In the genomic region with DNA sequence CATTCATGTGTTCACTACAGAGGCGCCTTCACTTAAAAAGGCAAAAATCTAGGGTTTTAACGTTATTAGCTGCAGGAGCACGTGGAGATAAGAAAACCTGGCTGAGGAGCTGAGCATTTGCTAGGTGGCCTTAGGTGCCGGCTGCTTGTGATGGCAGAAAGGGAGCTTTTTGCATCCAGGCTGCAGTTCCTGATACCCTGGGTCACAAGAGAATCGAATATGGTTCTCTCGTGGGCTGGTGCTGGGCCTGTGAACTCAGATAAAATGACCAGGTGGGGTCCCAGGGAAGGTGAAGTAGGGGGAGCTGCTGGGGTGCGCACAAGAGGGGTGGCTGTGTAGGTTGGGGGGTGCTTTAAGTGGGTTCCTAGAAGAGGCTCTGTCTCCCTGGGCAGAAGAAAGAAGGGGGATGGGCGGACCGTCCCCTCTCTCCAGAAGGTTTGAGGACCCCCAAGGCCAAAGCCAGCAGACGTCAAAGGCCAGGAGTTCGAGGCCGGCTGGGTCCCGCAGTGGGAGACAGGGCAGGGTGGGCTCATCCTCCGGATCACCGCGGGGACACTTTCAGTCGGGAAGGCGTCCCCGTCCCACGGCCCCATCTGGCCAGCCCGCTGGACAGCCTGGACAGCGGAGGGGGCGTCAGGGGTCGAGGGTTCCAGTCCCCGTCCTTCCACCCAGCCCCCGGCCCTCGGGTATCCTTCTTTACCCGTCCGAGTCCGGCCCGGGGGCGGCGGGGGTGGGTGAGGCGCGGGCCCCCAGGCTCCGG, we compare ENCODE assay signal across 1 cellular context.
TF ChIP-seq lines count a peak whose summit lies in the region.

No MANE protein-coding gene starts in this region.

TF ChIP-seq in HepG2, 621 proteins besides CTCF, POLR2A, EP300 and RAD21 (continued from another document and continues in another):
- TF ChIP-seq, protein P1, sequence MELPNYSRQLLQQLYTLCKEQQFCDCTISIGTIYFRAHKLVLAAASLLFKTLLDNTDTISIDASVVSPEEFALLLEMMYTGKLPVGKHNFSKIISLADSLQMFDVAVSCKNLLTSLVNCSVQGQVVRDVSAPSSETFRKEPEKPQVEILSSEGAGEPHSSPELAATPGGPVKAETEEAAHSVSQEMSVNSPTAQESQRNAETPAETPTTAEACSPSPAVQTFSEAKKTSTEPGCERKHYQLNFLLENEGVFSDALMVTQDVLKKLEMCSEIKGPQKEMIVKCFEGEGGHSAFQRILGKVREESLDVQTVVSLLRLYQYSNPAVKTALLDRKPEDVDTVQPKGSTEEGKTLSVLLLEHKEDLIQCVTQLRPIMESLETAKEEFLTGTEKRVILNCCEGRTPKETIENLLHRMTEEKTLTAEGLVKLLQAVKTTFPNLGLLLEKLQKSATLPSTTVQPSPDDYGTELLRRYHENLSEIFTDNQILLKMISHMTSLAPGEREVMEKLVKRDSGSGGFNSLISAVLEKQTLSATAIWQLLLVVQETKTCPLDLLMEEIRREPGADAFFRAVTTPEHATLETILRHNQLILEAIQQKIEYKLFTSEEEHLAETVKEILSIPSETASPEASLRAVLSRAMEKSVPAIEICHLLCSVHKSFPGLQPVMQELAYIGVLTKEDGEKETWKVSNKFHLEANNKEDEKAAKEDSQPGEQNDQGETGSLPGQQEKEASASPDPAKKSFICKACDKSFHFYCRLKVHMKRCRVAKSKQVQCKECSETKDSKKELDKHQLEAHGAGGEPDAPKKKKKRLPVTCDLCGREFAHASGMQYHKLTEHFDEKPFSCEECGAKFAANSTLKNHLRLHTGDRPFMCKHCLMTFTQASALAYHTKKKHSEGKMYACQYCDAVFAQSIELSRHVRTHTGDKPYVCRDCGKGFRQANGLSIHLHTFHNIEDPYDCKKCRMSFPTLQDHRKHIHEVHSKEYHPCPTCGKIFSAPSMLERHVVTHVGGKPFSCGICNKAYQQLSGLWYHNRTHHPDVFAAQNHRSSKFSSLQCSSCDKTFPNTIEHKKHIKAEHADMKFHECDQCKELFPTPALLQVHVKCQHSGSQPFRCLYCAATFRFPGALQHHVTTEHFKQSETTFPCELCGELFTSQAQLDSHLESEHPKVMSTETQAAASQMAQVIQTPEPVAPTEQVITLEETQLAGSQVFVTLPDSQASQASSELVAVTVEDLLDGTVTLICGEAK (IDR thresholded peaks at IDR 0.05), result no peak
- TF ChIP-seq, protein P1 (CRISPR knock-in tag; IDR thresholded peaks at IDR 0.05), result peak; percentile 51; the same call in 1 of the 2 replicates
- TF ChIP-seq ZSCAN20 (CRISPR knock-in tag; IDR thresholded peaks at IDR 0.05; ENCODE audit: borderline replicate concordance), result no peak
- no peak for TF ChIP-seq YEATS4 (CRISPR knock-in tag; IDR thresholded peaks at IDR 0.05; ENCODE audit: borderline replicate concordance)
- peak; percentile 30; the same call in 1 of the 2 replicates for TF ChIP-seq ZNF788 (CRISPR knock-in tag; IDR thresholded peaks at IDR 0.05; ENCODE audit: borderline replicate concordance)
- TF ChIP-seq, protein P2, sequence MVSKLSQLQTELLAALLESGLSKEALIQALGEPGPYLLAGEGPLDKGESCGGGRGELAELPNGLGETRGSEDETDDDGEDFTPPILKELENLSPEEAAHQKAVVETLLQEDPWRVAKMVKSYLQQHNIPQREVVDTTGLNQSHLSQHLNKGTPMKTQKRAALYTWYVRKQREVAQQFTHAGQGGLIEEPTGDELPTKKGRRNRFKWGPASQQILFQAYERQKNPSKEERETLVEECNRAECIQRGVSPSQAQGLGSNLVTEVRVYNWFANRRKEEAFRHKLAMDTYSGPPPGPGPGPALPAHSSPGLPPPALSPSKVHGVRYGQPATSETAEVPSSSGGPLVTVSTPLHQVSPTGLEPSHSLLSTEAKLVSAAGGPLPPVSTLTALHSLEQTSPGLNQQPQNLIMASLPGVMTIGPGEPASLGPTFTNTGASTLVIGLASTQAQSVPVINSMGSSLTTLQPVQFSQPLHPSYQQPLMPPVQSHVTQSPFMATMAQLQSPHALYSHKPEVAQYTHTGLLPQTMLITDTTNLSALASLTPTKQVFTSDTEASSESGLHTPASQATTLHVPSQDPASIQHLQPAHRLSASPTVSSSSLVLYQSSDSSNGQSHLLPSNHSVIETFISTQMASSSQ (IDR thresholded peaks at IDR 0.05; ENCODE audit: low read depth), result no peak
- TF ChIP-seq, protein P2 (CRISPR knock-in tag; IDR thresholded peaks at IDR 0.05; ENCODE audit: borderline replicate concordance), result no peak
- no peak for TF ChIP-seq IKZF4 (CRISPR knock-in tag; IDR thresholded peaks at IDR 0.05; ENCODE audit: borderline replicate concordance, low read depth, not compliant biosample characterization)
- TF ChIP-seq, protein P3, sequence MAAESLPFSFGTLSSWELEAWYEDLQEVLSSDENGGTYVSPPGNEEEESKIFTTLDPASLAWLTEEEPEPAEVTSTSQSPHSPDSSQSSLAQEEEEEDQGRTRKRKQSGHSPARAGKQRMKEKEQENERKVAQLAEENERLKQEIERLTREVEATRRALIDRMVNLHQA (CRISPR knock-in tag; IDR thresholded peaks at IDR 0.05), result no peak
- TF ChIP-seq FOXO1 (CRISPR knock-in tag; IDR thresholded peaks at IDR 0.05), result 0 out of 2 replicates have a peak, but pooled peaks have one; percentile 8
- TF ChIP-seq ZNF598 (CRISPR knock-in tag; IDR thresholded peaks at IDR 0.05; ENCODE audit: borderline replicate concordance), result no peak
- no peak for TF ChIP-seq CHCHD3 (CRISPR knock-in tag; IDR thresholded peaks at IDR 0.05)
- TF ChIP-seq, protein P4, sequence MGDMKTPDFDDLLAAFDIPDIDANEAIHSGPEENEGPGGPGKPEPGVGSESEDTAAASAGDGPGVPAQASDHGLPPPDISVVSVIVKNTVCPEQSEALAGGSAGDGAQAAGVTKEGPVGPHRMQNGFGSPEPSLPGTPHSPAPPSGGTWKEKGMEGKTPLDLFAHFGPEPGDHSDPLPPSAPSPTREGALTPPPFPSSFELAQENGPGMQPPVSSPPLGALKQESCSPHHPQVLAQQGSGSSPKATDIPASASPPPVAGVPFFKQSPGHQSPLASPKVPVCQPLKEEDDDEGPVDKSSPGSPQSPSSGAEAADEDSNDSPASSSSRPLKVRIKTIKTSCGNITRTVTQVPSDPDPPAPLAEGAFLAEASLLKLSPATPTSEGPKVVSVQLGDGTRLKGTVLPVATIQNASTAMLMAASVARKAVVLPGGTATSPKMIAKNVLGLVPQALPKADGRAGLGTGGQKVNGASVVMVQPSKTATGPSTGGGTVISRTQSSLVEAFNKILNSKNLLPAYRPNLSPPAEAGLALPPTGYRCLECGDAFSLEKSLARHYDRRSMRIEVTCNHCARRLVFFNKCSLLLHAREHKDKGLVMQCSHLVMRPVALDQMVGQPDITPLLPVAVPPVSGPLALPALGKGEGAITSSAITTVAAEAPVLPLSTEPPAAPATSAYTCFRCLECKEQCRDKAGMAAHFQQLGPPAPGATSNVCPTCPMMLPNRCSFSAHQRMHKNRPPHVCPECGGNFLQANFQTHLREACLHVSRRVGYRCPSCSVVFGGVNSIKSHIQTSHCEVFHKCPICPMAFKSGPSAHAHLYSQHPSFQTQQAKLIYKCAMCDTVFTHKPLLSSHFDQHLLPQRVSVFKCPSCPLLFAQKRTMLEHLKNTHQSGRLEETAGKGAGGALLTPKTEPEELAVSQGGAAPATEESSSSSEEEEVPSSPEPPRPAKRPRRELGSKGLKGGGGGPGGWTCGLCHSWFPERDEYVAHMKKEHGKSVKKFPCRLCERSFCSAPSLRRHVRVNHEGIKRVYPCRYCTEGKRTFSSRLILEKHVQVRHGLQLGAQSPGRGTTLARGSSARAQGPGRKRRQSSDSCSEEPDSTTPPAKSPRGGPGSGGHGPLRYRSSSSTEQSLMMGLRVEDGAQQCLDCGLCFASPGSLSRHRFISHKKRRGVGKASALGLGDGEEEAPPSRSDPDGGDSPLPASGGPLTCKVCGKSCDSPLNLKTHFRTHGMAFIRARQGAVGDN (CRISPR knock-in tag; IDR thresholded peaks at IDR 0.05), result peak; percentile 67
- TF ChIP-seq KDM3A (CRISPR knock-in tag; IDR thresholded peaks at IDR 0.05; ENCODE audit: low read depth), result 0 out of 2 replicates have a peak, but pooled peaks have one; percentile 44
- no peak; the same call in none of the 2 replicates for TF ChIP-seq ZNF263 (CRISPR knock-in tag; IDR thresholded peaks at IDR 0.05)
- TF ChIP-seq ZNF432 (CRISPR knock-in tag; IDR thresholded peaks at IDR 0.05; ENCODE audit: borderline replicate concordance), result no peak
- 0 out of 2 replicates have a peak, but pooled peaks have one; percentile 40 for TF ChIP-seq ZNF563 (CRISPR knock-in tag; IDR thresholded peaks at IDR 0.05)
- no peak; the same call in 1 of the 2 replicates for TF ChIP-seq ZNF501 (CRISPR knock-in tag; IDR thresholded peaks at IDR 0.05)
- TF ChIP-seq CEBPG (CRISPR knock-in tag; IDR thresholded peaks at IDR 0.05), result no peak
- 0 out of 2 replicates have a peak, but pooled peaks have one; percentile 10 for TF ChIP-seq SALL2 (CRISPR knock-in tag; IDR thresholded peaks at IDR 0.05)
- TF ChIP-seq, protein P5, sequence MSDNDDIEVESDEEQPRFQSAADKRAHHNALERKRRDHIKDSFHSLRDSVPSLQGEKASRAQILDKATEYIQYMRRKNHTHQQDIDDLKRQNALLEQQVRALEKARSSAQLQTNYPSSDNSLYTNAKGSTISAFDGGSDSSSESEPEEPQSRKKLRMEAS (IDR thresholded peaks at IDR 0.05), result peak; percentile 22; the same call in 1 of the 2 replicates
- TF ChIP-seq SATB2 (CRISPR knock-in tag; IDR thresholded peaks at IDR 0.05), result no peak
- TF ChIP-seq TBX2 (CRISPR knock-in tag; IDR thresholded peaks at IDR 0.05; ENCODE audit: borderline replicate concordance), result 0 out of 2 replicates have a peak, but pooled peaks have one; percentile 16
- TF ChIP-seq ZNF530 (CRISPR knock-in tag; IDR thresholded peaks at IDR 0.05; ENCODE audit: low read depth), result no peak
- TF ChIP-seq SMARCE1 (IDR thresholded peaks at IDR 0.05; ENCODE audit: borderline replicate concordance), result no peak
- TF ChIP-seq ZNF431 (CRISPR knock-in tag; IDR thresholded peaks at IDR 0.05; ENCODE audit: borderline replicate concordance, low read depth), result no peak
- TF ChIP-seq, protein P6, sequence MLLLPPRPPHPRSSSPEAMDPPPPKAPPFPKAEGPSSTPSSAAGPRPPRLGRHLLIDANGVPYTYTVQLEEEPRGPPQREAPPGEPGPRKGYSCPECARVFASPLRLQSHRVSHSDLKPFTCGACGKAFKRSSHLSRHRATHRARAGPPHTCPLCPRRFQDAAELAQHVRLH (CRISPR knock-in tag; IDR thresholded peaks at IDR 0.05; ENCODE audit: borderline replicate concordance, low read depth), result no peak
- TF ChIP-seq MAZ (IDR thresholded peaks at IDR 0.05; ENCODE audit: borderline replicate concordance, low read depth, low read length), result no peak
- peak; percentile 43 for TF ChIP-seq MAZ (CRISPR knock-in tag; IDR thresholded peaks at IDR 0.05; ENCODE audit: low read depth)
- 0 out of 2 replicates have a peak, but pooled peaks have one; percentile 49 for TF ChIP-seq MEF2D (CRISPR knock-in tag; IDR thresholded peaks at IDR 0.05)
